1 cellular context compared by ENCODE assay signal in the genomic region with DNA sequence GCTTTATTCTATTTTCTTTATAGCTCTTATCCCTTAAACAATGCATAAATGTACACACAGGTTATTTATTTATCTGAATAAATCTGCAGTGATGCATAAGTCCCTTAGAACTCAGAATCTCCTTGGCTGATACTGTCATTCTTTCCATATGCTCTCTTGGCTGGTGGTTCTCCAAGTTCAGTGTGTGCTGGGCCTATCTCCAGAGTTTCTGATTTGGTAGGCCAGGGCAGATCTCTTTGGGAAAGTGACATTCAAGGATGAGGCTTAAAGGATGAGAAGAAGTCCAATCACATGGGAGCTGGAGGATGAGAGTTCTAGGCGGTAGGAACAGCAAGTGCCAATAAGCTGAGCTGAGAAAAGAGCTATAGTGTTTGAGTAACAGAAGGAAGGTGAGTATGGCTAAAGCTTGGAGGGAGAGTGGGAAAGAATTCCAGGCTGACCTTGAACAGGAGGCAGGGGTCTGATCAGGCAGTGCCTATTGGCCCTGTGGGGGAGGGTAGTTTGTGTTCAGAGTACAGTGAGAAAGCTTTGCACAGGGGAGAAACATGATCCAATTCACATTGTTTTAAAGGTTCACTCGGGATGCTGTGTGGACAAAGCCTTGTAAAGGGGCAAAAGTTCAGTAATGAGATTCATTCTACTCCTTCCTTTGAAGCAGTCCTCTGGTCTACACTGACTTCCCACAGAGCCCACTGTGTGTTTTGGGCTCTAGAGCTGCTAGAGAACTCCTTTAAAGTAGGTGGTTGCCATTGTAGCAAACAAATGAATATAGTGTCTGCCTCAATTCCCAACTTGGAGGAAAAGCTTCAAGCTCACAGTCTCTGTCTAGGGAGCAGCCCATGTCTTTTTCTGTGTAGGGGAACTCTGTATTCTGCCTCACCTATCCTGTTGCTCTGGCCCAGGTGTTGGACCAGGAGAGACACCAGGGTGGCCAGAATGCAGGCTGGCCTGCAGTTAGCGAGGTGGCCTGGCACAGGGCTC.
TF ChIP-seq lines count a peak whose summit lies in the region.

No MANE protein-coding gene starts in this region.

TF ChIP-seq in HepG2, 621 proteins besides CTCF, POLR2A, EP300 and RAD21 (continued from another document and continues in another):
- TF ChIP-seq, protein P1, sequence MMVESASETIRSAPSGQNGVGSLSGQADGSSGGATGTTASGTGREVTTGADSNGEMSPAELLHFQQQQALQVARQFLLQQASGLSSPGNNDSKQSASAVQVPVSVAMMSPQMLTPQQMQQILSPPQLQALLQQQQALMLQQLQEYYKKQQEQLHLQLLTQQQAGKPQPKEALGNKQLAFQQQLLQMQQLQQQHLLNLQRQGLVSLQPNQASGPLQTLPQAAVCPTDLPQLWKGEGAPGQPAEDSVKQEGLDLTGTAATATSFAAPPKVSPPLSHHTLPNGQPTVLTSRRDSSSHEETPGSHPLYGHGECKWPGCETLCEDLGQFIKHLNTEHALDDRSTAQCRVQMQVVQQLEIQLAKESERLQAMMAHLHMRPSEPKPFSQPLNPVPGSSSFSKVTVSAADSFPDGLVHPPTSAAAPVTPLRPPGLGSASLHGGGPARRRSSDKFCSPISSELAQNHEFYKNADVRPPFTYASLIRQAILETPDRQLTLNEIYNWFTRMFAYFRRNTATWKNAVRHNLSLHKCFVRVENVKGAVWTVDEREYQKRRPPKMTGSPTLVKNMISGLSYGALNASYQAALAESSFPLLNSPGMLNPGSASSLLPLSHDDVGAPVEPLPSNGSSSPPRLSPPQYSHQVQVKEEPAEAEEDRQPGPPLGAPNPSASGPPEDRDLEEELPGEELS (CRISPR knock-in tag; IDR thresholded peaks at IDR 0.05), result peak; percentile 80
- TF ChIP-seq, protein P2, sequence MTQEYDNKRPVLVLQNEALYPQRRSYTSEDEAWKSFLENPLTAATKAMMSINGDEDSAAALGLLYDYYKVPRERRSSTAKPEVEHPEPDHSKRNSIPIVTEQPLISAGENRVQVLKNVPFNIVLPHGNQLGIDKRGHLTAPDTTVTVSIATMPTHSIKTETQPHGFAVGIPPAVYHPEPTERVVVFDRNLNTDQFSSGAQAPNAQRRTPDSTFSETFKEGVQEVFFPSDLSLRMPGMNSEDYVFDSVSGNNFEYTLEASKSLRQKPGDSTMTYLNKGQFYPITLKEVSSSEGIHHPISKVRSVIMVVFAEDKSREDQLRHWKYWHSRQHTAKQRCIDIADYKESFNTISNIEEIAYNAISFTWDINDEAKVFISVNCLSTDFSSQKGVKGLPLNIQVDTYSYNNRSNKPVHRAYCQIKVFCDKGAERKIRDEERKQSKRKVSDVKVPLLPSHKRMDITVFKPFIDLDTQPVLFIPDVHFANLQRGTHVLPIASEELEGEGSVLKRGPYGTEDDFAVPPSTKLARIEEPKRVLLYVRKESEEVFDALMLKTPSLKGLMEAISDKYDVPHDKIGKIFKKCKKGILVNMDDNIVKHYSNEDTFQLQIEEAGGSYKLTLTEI (CRISPR knock-in tag; conservative IDR thresholded peaks at IDR 0.05), result no peak
- TF ChIP-seq AGO1 (IDR thresholded peaks at IDR 0.05; ENCODE audit: low read depth, low read length, poor library complexity, severe bottlenecking) (no peak), SRSF1 (optimal IDR thresholded peaks at IDR 0.05; ENCODE audit: low read depth, low read length) (no peak), CBX2 (IDR thresholded peaks at IDR 0.05; ENCODE audit: low read depth, low read length) (no peak), CBX2 (CRISPR knock-in tag; IDR thresholded peaks at IDR 0.05; ENCODE audit: low read depth) (peak; percentile 74; the same call in 1 of the 2 replicates), NFRKB (IDR thresholded peaks at IDR 0.05) (no peak), SP1 (IDR thresholded peaks at IDR 0.05) (no peak), SP1 (CRISPR knock-in tag; IDR thresholded peaks at IDR 0.05) (no peak), PHF5A (CRISPR knock-in tag; IDR thresholded peaks at IDR 0.05; ENCODE audit: low read depth, unreplicated experiment) (no peak), EED (CRISPR knock-in tag; IDR thresholded peaks at IDR 0.05) (no peak), ZNF816 (CRISPR knock-in tag; IDR thresholded peaks at IDR 0.05; ENCODE audit: borderline replicate concordance) (no peak), ZNF180 (CRISPR knock-in tag; IDR thresholded peaks at IDR 0.05; ENCODE audit: borderline replicate concordance, low read depth) (no peak), SMAD1 (CRISPR knock-in tag; IDR thresholded peaks at IDR 0.05; ENCODE audit: borderline replicate concordance, low read depth) (peak; percentile 66; the same call in 1 of the 2 replicates), PCBP1 (IDR thresholded peaks at IDR 0.05; ENCODE audit: borderline replicate concordance, low read depth, low read length) (no peak), RCOR2 (CRISPR knock-in tag; IDR thresholded peaks at IDR 0.05) (no peak), ZNF672 (CRISPR knock-in tag; IDR thresholded peaks at IDR 0.05) (no peak), ZNF329 (CRISPR knock-in tag; IDR thresholded peaks at IDR 0.05; ENCODE audit: low read depth) (0 out of 2 replicates have a peak, but pooled peaks have one; percentile 25), ELF1 (CRISPR knock-in tag; IDR thresholded peaks at IDR 0.05) (no peak), HOXA9 (CRISPR knock-in tag; IDR thresholded peaks at IDR 0.05; ENCODE audit: borderline replicate concordance) (no peak), ARHGAP35 (CRISPR knock-in tag; IDR thresholded peaks at IDR 0.05; ENCODE audit: borderline replicate concordance) (no peak), RBM39 (IDR thresholded peaks at IDR 0.05; ENCODE audit: low read depth, low read length, poor library complexity, severe bottlenecking) (no peak), ASH2L (IDR thresholded peaks at IDR 0.05; ENCODE audit: insufficient read length, low read depth, low read length) (peak; percentile 70), ZNF569 (CRISPR knock-in tag; IDR thresholded peaks at IDR 0.05; ENCODE audit: borderline replicate concordance) (no peak), RXRA (CRISPR knock-in tag; IDR thresholded peaks at IDR 0.05) (no peak; the same call in 1 of the 2 replicates), TBX3 (IDR thresholded peaks at IDR 0.05; ENCODE audit: borderline replicate concordance) (peak; percentile 62; the same call in 1 of the 2 replicates)
- TF ChIP-seq, protein P3, sequence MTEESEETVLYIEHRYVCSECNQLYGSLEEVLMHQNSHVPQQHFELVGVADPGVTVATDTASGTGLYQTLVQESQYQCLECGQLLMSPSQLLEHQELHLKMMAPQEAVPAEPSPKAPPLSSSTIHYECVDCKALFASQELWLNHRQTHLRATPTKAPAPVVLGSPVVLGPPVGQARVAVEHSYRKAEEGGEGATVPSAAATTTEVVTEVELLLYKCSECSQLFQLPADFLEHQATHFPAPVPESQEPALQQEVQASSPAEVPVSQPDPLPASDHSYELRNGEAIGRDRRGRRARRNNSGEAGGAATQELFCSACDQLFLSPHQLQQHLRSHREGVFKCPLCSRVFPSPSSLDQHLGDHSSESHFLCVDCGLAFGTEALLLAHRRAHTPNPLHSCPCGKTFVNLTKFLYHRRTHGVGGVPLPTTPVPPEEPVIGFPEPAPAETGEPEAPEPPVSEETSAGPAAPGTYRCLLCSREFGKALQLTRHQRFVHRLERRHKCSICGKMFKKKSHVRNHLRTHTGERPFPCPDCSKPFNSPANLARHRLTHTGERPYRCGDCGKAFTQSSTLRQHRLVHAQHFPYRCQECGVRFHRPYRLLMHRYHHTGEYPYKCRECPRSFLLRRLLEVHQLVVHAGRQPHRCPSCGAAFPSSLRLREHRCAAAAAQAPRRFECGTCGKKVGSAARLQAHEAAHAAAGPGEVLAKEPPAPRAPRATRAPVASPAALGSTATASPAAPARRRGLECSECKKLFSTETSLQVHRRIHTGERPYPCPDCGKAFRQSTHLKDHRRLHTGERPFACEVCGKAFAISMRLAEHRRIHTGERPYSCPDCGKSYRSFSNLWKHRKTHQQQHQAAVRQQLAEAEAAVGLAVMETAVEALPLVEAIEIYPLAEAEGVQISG (CRISPR knock-in tag; IDR thresholded peaks at IDR 0.05), result peak; percentile 72
- TF ChIP-seq, protein P4, sequence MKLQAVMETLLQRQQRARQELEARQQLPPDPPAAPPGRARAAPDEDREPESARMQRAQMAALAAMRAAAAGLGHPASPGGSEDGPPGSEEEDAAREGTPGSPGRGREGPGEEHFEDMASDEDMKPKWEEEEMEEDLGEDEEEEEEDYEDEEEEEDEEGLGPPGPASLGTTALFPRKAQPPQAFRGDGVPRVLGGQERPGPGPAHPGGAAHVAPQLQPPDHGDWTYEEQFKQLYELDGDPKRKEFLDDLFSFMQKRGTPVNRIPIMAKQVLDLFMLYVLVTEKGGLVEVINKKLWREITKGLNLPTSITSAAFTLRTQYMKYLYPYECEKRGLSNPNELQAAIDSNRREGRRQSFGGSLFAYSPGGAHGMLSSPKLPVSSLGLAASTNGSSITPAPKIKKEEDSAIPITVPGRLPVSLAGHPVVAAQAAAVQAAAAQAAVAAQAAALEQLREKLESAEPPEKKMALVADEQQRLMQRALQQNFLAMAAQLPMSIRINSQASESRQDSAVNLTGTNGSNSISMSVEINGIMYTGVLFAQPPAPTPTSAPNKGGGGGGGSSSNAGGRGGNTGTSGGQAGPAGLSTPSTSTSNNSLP (IDR thresholded peaks at IDR 0.05; ENCODE audit: low read depth, low read length), result no peak; the same call in 1 of the 2 replicates
- TF ChIP-seq, protein P5, sequence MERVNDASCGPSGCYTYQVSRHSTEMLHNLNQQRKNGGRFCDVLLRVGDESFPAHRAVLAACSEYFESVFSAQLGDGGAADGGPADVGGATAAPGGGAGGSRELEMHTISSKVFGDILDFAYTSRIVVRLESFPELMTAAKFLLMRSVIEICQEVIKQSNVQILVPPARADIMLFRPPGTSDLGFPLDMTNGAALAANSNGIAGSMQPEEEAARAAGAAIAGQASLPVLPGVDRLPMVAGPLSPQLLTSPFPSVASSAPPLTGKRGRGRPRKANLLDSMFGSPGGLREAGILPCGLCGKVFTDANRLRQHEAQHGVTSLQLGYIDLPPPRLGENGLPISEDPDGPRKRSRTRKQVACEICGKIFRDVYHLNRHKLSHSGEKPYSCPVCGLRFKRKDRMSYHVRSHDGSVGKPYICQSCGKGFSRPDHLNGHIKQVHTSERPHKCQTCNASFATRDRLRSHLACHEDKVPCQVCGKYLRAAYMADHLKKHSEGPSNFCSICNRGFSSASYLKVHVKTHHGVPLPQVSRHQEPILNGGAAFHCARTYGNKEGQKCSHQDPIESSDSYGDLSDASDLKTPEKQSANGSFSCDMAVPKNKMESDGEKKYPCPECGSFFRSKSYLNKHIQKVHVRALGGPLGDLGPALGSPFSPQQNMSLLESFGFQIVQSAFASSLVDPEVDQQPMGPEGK (CRISPR knock-in tag; IDR thresholded peaks at IDR 0.05), result peak; percentile 35; the same call in 1 of the 2 replicates
- TF ChIP-seq, protein P6, sequence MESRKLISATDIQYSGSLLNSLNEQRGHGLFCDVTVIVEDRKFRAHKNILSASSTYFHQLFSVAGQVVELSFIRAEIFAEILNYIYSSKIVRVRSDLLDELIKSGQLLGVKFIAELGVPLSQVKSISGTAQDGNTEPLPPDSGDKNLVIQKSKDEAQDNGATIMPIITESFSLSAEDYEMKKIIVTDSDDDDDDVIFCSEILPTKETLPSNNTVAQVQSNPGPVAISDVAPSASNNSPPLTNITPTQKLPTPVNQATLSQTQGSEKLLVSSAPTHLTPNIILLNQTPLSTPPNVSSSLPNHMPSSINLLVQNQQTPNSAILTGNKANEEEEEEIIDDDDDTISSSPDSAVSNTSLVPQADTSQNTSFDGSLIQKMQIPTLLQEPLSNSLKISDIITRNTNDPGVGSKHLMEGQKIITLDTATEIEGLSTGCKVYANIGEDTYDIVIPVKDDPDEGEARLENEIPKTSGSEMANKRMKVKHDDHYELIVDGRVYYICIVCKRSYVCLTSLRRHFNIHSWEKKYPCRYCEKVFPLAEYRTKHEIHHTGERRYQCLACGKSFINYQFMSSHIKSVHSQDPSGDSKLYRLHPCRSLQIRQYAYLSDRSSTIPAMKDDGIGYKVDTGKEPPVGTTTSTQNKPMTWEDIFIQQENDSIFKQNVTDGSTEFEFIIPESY (CRISPR knock-in tag; IDR thresholded peaks at IDR 0.05), result no peak
- TF ChIP-seq, protein P7, sequence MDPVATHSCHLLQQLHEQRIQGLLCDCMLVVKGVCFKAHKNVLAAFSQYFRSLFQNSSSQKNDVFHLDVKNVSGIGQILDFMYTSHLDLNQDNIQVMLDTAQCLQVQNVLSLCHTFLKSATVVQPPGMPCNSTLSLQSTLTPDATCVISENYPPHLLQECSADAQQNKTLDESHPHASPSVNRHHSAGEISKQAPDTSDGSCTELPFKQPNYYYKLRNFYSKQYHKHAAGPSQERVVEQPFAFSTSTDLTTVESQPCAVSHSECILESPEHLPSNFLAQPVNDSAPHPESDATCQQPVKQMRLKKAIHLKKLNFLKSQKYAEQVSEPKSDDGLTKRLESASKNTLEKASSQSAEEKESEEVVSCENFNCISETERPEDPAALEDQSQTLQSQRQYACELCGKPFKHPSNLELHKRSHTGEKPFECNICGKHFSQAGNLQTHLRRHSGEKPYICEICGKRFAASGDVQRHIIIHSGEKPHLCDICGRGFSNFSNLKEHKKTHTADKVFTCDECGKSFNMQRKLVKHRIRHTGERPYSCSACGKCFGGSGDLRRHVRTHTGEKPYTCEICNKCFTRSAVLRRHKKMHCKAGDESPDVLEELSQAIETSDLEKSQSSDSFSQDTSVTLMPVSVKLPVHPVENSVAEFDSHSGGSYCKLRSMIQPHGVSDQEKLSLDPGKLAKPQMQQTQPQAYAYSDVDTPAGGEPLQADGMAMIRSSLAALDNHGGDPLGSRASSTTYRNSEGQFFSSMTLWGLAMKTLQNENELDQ (CRISPR knock-in tag; IDR thresholded peaks at IDR 0.05; ENCODE audit: borderline replicate concordance), result no peak
- TF ChIP-seq, protein P8, sequence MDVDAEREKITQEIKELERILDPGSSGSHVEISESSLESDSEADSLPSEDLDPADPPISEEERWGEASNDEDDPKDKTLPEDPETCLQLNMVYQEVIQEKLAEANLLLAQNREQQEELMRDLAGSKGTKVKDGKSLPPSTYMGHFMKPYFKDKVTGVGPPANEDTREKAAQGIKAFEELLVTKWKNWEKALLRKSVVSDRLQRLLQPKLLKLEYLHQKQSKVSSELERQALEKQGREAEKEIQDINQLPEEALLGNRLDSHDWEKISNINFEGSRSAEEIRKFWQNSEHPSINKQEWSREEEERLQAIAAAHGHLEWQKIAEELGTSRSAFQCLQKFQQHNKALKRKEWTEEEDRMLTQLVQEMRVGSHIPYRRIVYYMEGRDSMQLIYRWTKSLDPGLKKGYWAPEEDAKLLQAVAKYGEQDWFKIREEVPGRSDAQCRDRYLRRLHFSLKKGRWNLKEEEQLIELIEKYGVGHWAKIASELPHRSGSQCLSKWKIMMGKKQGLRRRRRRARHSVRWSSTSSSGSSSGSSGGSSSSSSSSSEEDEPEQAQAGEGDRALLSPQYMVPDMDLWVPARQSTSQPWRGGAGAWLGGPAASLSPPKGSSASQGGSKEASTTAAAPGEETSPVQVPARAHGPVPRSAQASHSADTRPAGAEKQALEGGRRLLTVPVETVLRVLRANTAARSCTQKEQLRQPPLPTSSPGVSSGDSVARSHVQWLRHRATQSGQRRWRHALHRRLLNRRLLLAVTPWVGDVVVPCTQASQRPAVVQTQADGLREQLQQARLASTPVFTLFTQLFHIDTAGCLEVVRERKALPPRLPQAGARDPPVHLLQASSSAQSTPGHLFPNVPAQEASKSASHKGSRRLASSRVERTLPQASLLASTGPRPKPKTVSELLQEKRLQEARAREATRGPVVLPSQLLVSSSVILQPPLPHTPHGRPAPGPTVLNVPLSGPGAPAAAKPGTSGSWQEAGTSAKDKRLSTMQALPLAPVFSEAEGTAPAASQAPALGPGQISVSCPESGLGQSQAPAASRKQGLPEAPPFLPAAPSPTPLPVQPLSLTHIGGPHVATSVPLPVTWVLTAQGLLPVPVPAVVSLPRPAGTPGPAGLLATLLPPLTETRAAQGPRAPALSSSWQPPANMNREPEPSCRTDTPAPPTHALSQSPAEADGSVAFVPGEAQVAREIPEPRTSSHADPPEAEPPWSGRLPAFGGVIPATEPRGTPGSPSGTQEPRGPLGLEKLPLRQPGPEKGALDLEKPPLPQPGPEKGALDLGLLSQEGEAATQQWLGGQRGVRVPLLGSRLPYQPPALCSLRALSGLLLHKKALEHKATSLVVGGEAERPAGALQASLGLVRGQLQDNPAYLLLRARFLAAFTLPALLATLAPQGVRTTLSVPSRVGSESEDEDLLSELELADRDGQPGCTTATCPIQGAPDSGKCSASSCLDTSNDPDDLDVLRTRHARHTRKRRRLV (CRISPR knock-in tag; IDR thresholded peaks at IDR 0.05), result no peak
